1 cellular context compared by ENCODE assay signal in the genomic region with DNA sequence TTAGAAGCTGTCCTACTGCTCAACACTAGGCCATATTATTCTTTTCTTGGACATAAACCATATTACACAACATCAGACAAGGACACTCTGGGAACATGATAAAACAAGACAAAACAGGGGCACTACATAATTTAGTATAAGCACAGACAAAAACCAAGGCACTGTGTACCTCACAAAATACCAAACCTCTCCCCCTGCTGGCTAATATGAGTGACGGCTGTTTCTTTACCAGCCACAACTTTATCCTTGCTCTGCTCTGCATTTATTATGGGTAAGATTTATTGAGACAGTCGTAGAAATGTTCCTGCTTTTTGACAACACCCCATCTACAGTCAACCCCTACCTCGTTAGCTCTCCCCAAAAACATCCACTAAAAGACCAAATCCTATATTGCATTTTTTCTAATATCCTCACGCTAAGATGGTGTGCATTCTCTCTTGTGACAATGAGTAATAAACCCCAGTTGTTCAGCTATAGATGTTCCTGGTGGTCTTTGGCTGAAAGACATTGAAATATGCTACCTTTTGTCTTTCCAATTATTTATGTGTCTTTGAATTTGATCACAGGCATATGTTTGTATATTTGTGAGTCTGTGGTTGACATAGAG.
A peak's percentile ranks its signal among the peaks of the same experiment; 100 is the strongest.
TF ChIP-seq lines count a peak whose summit lies in the region.

No MANE protein-coding gene starts in this region.

TF ChIP-seq in HepG2, 621 proteins besides CTCF, POLR2A, EP300 and RAD21:
- TF ChIP-seq CREM (IDR thresholded peaks at IDR 0.05) (no peak), CREM (CRISPR knock-in tag; IDR thresholded peaks at IDR 0.05) (no peak), SMC3 (IDR thresholded peaks at IDR 0.05; ENCODE audit: low read length) (peak; percentile 43; the same call in 1 of the 2 replicates), STAG1 (CRISPR knock-in tag; IDR thresholded peaks at IDR 0.05) (peak; percentile 52), NR2F1 (CRISPR knock-in tag; IDR thresholded peaks at IDR 0.05) (no peak), TEAD3 (CRISPR knock-in tag; optimal IDR thresholded peaks at IDR 0.05; ENCODE audit: borderline replicate concordance) (peak; percentile 49)
